Comparison of ENCODE assay signal across 27 cellular contexts in the genomic region with DNA sequence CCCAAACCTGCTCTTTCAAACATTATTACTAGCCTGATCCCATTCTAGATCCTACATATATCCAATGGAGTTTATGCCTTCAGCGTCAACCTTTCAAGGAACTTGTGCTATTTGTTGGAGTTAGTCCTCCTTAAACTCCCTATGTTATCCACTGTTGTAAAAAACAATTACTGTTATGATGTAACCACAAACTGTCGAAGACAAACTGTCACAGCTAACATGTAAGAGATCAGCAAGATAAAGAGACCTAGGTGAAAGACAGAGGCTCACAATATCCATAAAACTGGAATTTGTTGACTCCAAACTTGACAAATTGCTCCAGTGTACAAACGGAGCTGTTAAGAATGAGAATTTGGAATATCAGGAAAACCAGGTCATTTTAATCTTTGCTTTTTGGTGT.
A peak's percentile ranks its signal among the peaks of the same experiment; 100 is the strongest.
DNase-seq lines count a peak whose midpoint lies in the region; ATAC-seq and TF ChIP-seq lines count a peak whose summit lies in the region.
"Had no signal": no experiment of that assay in that cellular context is flagged by ENCODE, and none has a peak within 500 bp of the region (broad histone marks: within the 10 kb centered on the region; RNA-seq: fewer than 3 reads in every experiment).

No MANE protein-coding gene starts in this region.

- H3K9me3 Mint-ChIP-seq in activated CD8-positive, alpha-beta T cell treated with anti-CD3 and anti-CD28 coated beads for 36 hours = no peaks in the 10 kb centered on the region
- H3K9me3 Mint-ChIP-seq in activated CD8-positive, alpha-beta T cell treated with anti-CD3 and anti-CD28 coated beads, Interleukin-2, amount 10 ng/mL, durations not matched to agents 7 days and 5 days (ENCODE audit: insufficient read depth) = no peaks in the 10 kb centered on the region
- H3K9me3 Mint-ChIP-seq in T-cell = peaks cover 0 to 7% (median 0%) of the 10 kb centered on the region in 3 donors
- peaks cover 0 to 8% (median 0%) of the 10 kb centered on the region in 9 donors for H3K9me3 Mint-ChIP-seq in naive thymus-derived CD8-positive, alpha-beta T cell
- H3K9me3 Mint-ChIP-seq: T-helper 1 cell treated with Interleukin-12 subunit alpha and Interleukin-12 subunit beta and Interleukin-4 antibody, amounts not matched to agents 30 μg/mL and 1 μg/mL, for 36 hours had no signal

- H3K27me3 ChIP-seq in HL-60 (ENCODE audit: insufficient read depth, poor library complexity, severe bottlenecking) (no peaks in the 10 kb centered on the region), colonic mucosa (no peaks in the 10 kb centered on the region)
- H3K27me3 ChIP-seq: pancreas, tibial nerve had no signal

- peak overlapping the region; percentile 12 for H3K27ac Mint-ChIP-seq in activated CD8-positive, alpha-beta T cell treated with anti-CD3 and anti-CD28 coated beads for 36 hours
- no peak overlapping the region for H3K27ac Mint-ChIP-seq in activated CD8-positive, alpha-beta T cell treated with anti-CD3 and anti-CD28 coated beads, Interleukin-2, amount 10 ng/mL, durations not matched to agents 7 days and 5 days
- H3K27ac Mint-ChIP-seq in T-cell = peak overlapping the region; percentile 69 to 80
- H3K27ac Mint-ChIP-seq in naive thymus-derived CD8-positive, alpha-beta T cell = peak overlapping the region in 8 of 10 donors; percentile 12 to 88 (median 63)
- H3K27ac Mint-ChIP-seq: activated CD4-positive, alpha-beta T cell treated with anti-CD3 and anti-CD28 coated beads for 36 hours; nephron progenitor cell; T-helper 1 cell treated with Interleukin-12 subunit alpha and Interleukin-12 subunit beta and Interleukin-4 antibody, amounts not matched to agents 30 μg/mL and 1 μg/mL, for 36 hours had no signal

- intact Hi-C loops in activated CD8-positive, alpha-beta T cell treated with anti-CD3 and anti-CD28 coated beads for 36 hours (cut with micrococcal nuclease) = no loop called here
- intact Hi-C loops in colonic mucosa (cut with DNase I) = no loop called here

- H3K36me3 Mint-ChIP-seq in activated CD8-positive, alpha-beta T cell treated with anti-CD3 and anti-CD28 coated beads for 36 hours (ENCODE audit: low read depth) = peaks cover 28% of the 10 kb centered on the region
- peaks cover 35% of the 10 kb centered on the region for H3K36me3 Mint-ChIP-seq in activated CD8-positive, alpha-beta T cell treated with anti-CD3 and anti-CD28 coated beads, Interleukin-2, amount 10 ng/mL, durations not matched to agents 7 days and 5 days (ENCODE audit: low read depth)
- peaks cover 43% of the 10 kb centered on the region for H3K36me3 Mint-ChIP-seq in T-cell
- H3K36me3 Mint-ChIP-seq in naive thymus-derived CD8-positive, alpha-beta T cell = peaks cover 0 to 35% (median 7%) of the 10 kb centered on the region in 3 donors

- no peak for DNase-seq in activated CD8-positive, alpha-beta T cell treated with anti-CD3 and anti-CD28 coated beads for 36 hours
- DNase-seq in activated CD8-positive, alpha-beta T cell treated with anti-CD3 and anti-CD28 coated beads, Interleukin-2, amount 10 ng/mL, durations not matched to agents 7 days and 5 days = no peak
- DNase-seq in HL-60 (ENCODE audit: low read depth in 1 of 2, low spot score in 1 of 2) = no peak
- no peak for DNase-seq in T-cell
- DNase-seq in naive thymus-derived CD8-positive, alpha-beta T cell = peak in 1 of 10 donors; percentile 6
- no peak for DNase-seq in NK-92 (lab: John Stamatoyannopoulos, UW; ENCODE audit: unreplicated experiment)
- no peak for DNase-seq in colonic mucosa
- DNase-seq: activated CD4-positive, alpha-beta T cell treated with anti-CD3 and anti-CD28 coated beads for 36 hours; activated naive CD4-positive, alpha-beta T cell treated with Interleukin-2 at 50 U/mL for 16 hours; activated T-cell treated with anti-CD3 and anti-CD28 coated beads, Interleukin-2, amount 50 U/mL, for 48 hours; amygdala; DMS153; effector CD8-positive, alpha-beta T cell; midbrain; NCI-H1417; NCI-H2081; NCI-H2227 treated with DMSO at 0.1 percent for 48 hours; NCI-H526 treated with DMSO at 0.1 percent for 48 hours; nephron progenitor cell; pancreas; retina; stimulated activated CD4-positive, alpha-beta T cell treated with anti-CD3 and anti-CD28 coated beads, Interleukin-2, amount 100 ng/mL, for 24 hours had no signal

- H3K9ac ChIP-seq in colonic mucosa (ENCODE audit: low read depth in 2 of 2, low read length in 2 of 2) = no peak overlapping the region

- H3K27me3 Mint-ChIP-seq in activated CD8-positive, alpha-beta T cell treated with anti-CD3 and anti-CD28 coated beads for 36 hours = no peaks in the 10 kb centered on the region
- no peaks in the 10 kb centered on the region for H3K27me3 Mint-ChIP-seq in activated CD8-positive, alpha-beta T cell treated with anti-CD3 and anti-CD28 coated beads, Interleukin-2, amount 10 ng/mL, durations not matched to agents 7 days and 5 days (ENCODE audit: low read depth)
- H3K27me3 Mint-ChIP-seq in T-cell = no peaks in the 10 kb centered on the region
- no peaks in the 10 kb centered on the region for H3K27me3 Mint-ChIP-seq in naive thymus-derived CD8-positive, alpha-beta T cell
- H3K27me3 Mint-ChIP-seq: activated CD4-positive, alpha-beta T cell treated with anti-CD3 and anti-CD28 coated beads for 36 hours had no signal

- no peak for TF ChIP-seq CTCF in activated CD8-positive, alpha-beta T cell treated with anti-CD3 and anti-CD28 coated beads for 36 hours (IDR thresholded peaks at IDR 0.05)
- TF ChIP-seq CTCF in HL-60 (IDR thresholded peaks at IDR 0.05; ENCODE audit: insufficient read depth, low read length) = no peak
- no peak for TF ChIP-seq CTCF in colonic mucosa (IDR thresholded peaks at IDR 0.05)

- no peak for ATAC-seq in activated CD8-positive, alpha-beta T cell treated with anti-CD3 and anti-CD28 coated beads for 36 hours
- no peak for ATAC-seq in activated CD8-positive, alpha-beta T cell treated with anti-CD3 and anti-CD28 coated beads, Interleukin-2, amount 10 ng/mL, durations not matched to agents 7 days and 5 days
- ATAC-seq in T-cell (replicated peaks in 1 of 4) (no peak), GM18858 (IDR thresholded peaks at IDR 0.05; ENCODE audit: unreplicated experiment) (no peak)
- no peak for ATAC-seq in naive thymus-derived CD8-positive, alpha-beta T cell
- ATAC-seq: activated CD4-positive, alpha-beta T cell treated with anti-CD3 and anti-CD28 coated beads for 36 hours; HCT116; pancreas had no signal

- H3K4me3 Mint-ChIP-seq in activated CD8-positive, alpha-beta T cell treated with anti-CD3 and anti-CD28 coated beads for 36 hours = no peak overlapping the region
- no peak overlapping the region for H3K4me3 Mint-ChIP-seq in activated CD8-positive, alpha-beta T cell treated with anti-CD3 and anti-CD28 coated beads, Interleukin-2, amount 10 ng/mL, durations not matched to agents 7 days and 5 days
- H3K4me3 Mint-ChIP-seq in T-cell = no peak overlapping the region
- H3K4me3 Mint-ChIP-seq in naive thymus-derived CD8-positive, alpha-beta T cell = no peak overlapping the region
- H3K4me3 Mint-ChIP-seq: activated CD4-positive, alpha-beta T cell treated with anti-CD3 and anti-CD28 coated beads for 36 hours; nephron progenitor cell; T-helper 1 cell treated with Interleukin-12 subunit alpha and Interleukin-12 subunit beta and Interleukin-4 antibody, amounts not matched to agents 30 μg/mL and 1 μg/mL, for 36 hours had no signal

- no peaks in the 10 kb centered on the region for H3K36me3 ChIP-seq in colonic mucosa
- H3K36me3 ChIP-seq: pancreas had no signal

- H3K9me3 ChIP-seq in colonic mucosa = no peaks in the 10 kb centered on the region
- H3K9me3 ChIP-seq: pancreas, tibial nerve had no signal

- CTCF ChIA-PET in activated CD8-positive, alpha-beta T cell treated with anti-CD3 and anti-CD28 coated beads for 36 hours (lab: Charles Lee) = interaction anchor here (1.6 kb wide), 1 partner anchor 71 kb away, joined by 3 read pairs; the partner anchor contains the start of gene CDK17
- CTCF ChIA-PET in activated CD8-positive, alpha-beta T cell treated with anti-CD3 and anti-CD28 coated beads, Interleukin-2, amount 10 ng/mL, durations not matched to agents 7 days and 5 days (lab: Charles Lee) = interaction anchor here (1.3 to 1.6 kb wide), 3 partner anchors 18 to 172 kb away, joined by 3 to 5 read pairs (median 4); no protein-coding TSS in a partner anchor
- CTCF ChIA-PET in T-cell (lab: Charles Lee) = interaction anchor here in 1 of 2 donors (0.9 to 1.2 kb wide), 2 partner anchors 41 to 187 kb away, joined by 3 read pairs; no protein-coding TSS in a partner anchor

- POLR2A ChIA-PET in activated CD8-positive, alpha-beta T cell treated with anti-CD3 and anti-CD28 coated beads for 36 hours (lab: Charles Lee) = no interaction called here
- POLR2A ChIA-PET in activated CD8-positive, alpha-beta T cell treated with anti-CD3 and anti-CD28 coated beads, Interleukin-2, amount 10 ng/mL, durations not matched to agents 7 days and 5 days (lab: Charles Lee) = interaction anchor here (0.6 kb wide), 1 partner anchor 389 kb away, joined by 7 read pairs; no protein-coding TSS in a partner anchor
- POLR2A ChIA-PET in T-cell (lab: Charles Lee) = no interaction called here
- POLR2A ChIA-PET in naive thymus-derived CD8-positive, alpha-beta T cell (lab: Charles Lee) = interaction anchor here (0.6 kb wide), 1 partner anchor 224 kb away, joined by 3 read pairs; no protein-coding TSS in a partner anchor

- no peak overlapping the region for H3K4me3 ChIP-seq in HL-60 (replicated peaks; ENCODE audit: insufficient read depth, low read length)
- H3K4me3 ChIP-seq in colonic mucosa = no peak overlapping the region
- H3K4me3 ChIP-seq: pancreas, smooth muscle cell, tibial nerve had no signal

- H3K27ac ChIP-seq in HL-60 (replicated peaks) (peak overlapping the region; percentile 72), colonic mucosa (no peak overlapping the region)
- H3K27ac ChIP-seq: pancreas, tibial nerve had no signal

- H3K4me1 ChIP-seq in colonic mucosa = no peaks in the 10 kb centered on the region
- H3K4me1 ChIP-seq: pancreas had no signal

- peaks cover 54% of the 10 kb centered on the region for H3K4me1 Mint-ChIP-seq in activated CD8-positive, alpha-beta T cell treated with anti-CD3 and anti-CD28 coated beads for 36 hours (ENCODE audit: low read depth)
- peaks cover 42% of the 10 kb centered on the region for H3K4me1 Mint-ChIP-seq in activated CD8-positive, alpha-beta T cell treated with anti-CD3 and anti-CD28 coated beads, Interleukin-2, amount 10 ng/mL, durations not matched to agents 7 days and 5 days (ENCODE audit: low read depth)
- peaks cover 68 to 69% (median 68%) of the 10 kb centered on the region in 3 donors for H3K4me1 Mint-ChIP-seq in T-cell
- H3K4me1 Mint-ChIP-seq in naive thymus-derived CD8-positive, alpha-beta T cell = peaks cover 32 to 68% (median 64%) of the 10 kb centered on the region in 4 donors
- H3K4me1 Mint-ChIP-seq: nephron progenitor cell had no signal

Comparison
In these comparisons a context has a peak if more than half of its experiments do, and no peak if none do; other contexts are left out.
1. POLR2A ChIA-PET loops: an anchor here in activated CD8-positive, alpha-beta T cell treated with anti-CD3 and anti-CD28 coated beads, Interleukin-2, amount 10 ng/mL, durations not matched to agents 7 days and 5 days (0.6 kb wide) and naive thymus-derived CD8-positive, alpha-beta T cell (0.6 kb wide); none called in activated CD8-positive, alpha-beta T cell treated with anti-CD3 and anti-CD28 coated beads for 36 hours and T-cell.